Comparison of ENCODE assay signal across 9 cellular contexts in genomic region chr15:57909388-57909787, GRCh38.
"Had no signal": no experiment of that assay in that cellular context is flagged by ENCODE, and none has a peak within 500 bp of the region (broad histone marks: within the 10 kb centered on the region; RNA-seq: fewer than 3 reads in every experiment).

No MANE protein-coding gene starts in this region.

- H3K4me1 ChIP-seq: HAP-1 had no signal

- H2AFZ ChIP-seq: GM23338 had no signal

- H3K27ac ChIP-seq: HL-60, KMS-11 had no signal

- H3K9ac ChIP-seq: KMS-11 had no signal

- H3K4me3 ChIP-seq: GM23338, HAP-1 had no signal

- FAIRE-seq: H1, H54, HepG2 had no signal

- H3K9me3 ChIP-seq: HAP-1 had no signal

- H3K4me2 ChIP-seq: GM23338, KMS-11 had no signal

- DNase-seq: HFFc6, KBM-7 had no signal

- H3K36me3 ChIP-seq: HAP-1 had no signal
